Comparison of ENCODE assay signal across 8 cellular contexts in genomic region chr5:36090033-36090432, GRCh38. TPM values are rescaled to one million over a fixed set of nuclear protein-coding genes. Genes with fewer than 3 reads are reported as not detected.
DNase-seq lines count a peak whose midpoint lies in the region; ATAC-seq and TF ChIP-seq lines count a peak whose summit lies in the region.

No MANE protein-coding gene starts in this region.

- H3K9me3 ChIP-seq in left ventricle myocardium inferior (replicated peaks) (peaks cover 16% of the 10 kb centered on the region), heart left ventricle (peaks cover 0 to 16% (median 0%) of the 10 kb centered on the region in 12 donors), endodermal cell (ENCODE audit: control insufficient read depth, low read length) (peaks cover 8% of the 10 kb centered on the region), stomach (peaks cover 0 to 9% (median 4%) of the 10 kb centered on the region in 4 donors), gastroesophageal sphincter (peaks cover 0 to 11% (median 0%) of the 10 kb centered on the region in 3 donors)

- H3K36me3 Mint-ChIP-seq in endodermal cell (ENCODE audit: low read depth) = no peaks in the 10 kb centered on the region

- H3K36me3 ChIP-seq in left ventricle myocardium inferior = no peaks in the 10 kb centered on the region
- H3K36me3 ChIP-seq in heart left ventricle = no peaks in the 10 kb centered on the region
- no peaks in the 10 kb centered on the region for H3K36me3 ChIP-seq in endodermal cell (ENCODE audit: control insufficient read depth, insufficient read depth, low read length)
- no peaks in the 10 kb centered on the region for H3K36me3 ChIP-seq in stomach
- no peaks in the 10 kb centered on the region for H3K36me3 ChIP-seq in gastroesophageal sphincter

- peaks cover 2% of the 10 kb centered on the region for H3K27me3 Mint-ChIP-seq in endodermal cell (ENCODE audit: insufficient read depth)

- peak overlapping the region; percentile 53 for H3K27ac Mint-ChIP-seq in endodermal cell

- TF ChIP-seq EP300 in stomach (IDR thresholded peaks at IDR 0.05) (no peak), gastroesophageal sphincter (IDR thresholded peaks at IDR 0.05) (no peak)

- H3K27ac ChIP-seq in left ventricle myocardium inferior (replicated peaks) = no peak overlapping the region
- no peak overlapping the region for H3K27ac ChIP-seq in heart left ventricle
- H3K27ac ChIP-seq in endodermal cell (ENCODE audit: low read depth, low read length) = no peak overlapping the region
- no peak overlapping the region for H3K27ac ChIP-seq in stomach
- no peak overlapping the region for H3K27ac ChIP-seq in gastroesophageal sphincter

- TF ChIP-seq CTCF in left ventricle myocardium inferior (IDR thresholded peaks at IDR 0.05; ENCODE audit: borderline replicate concordance) = peak; percentile 13
- TF ChIP-seq CTCF in heart left ventricle (IDR thresholded peaks at IDR 0.05) = peak in 1 of 12 donors; percentile 2
- TF ChIP-seq CTCF in endodermal cell (conservative IDR thresholded peaks at IDR 0.05) = peak; percentile 78
- no peak for TF ChIP-seq CTCF in stomach (IDR thresholded peaks at IDR 0.05)
- TF ChIP-seq CTCF in gastroesophageal sphincter (IDR thresholded peaks at IDR 0.05) = no peak

- WGBS in heart left ventricle, 4 donors = 38 to 58% (median 45%) methylated on average over 1 of the region's 1 CpG
- WGBS in endodermal cell (ENCODE audit: insufficient coverage in 1 of 2, insufficient read length in 1 of 2), 2 experiments = 29 to 43% methylated on average over 1 of the region's 1 CpG
- WGBS in stomach, 5 donors = 30 to 52% (median 36%) methylated on average over 1 of the region's 1 CpG
- WGBS in gastroesophageal sphincter (ENCODE audit: low coverage in 1 of 2), 2 donors = 38 to 60% methylated on average over 1 of the region's 1 CpG

- TF ChIP-seq POLR2A in heart left ventricle (IDR thresholded peaks at IDR 0.05) (no peak), stomach (IDR thresholded peaks at IDR 0.05) (no peak), gastroesophageal sphincter (IDR thresholded peaks at IDR 0.05) (no peak)

- H3K27me3 ChIP-seq in left ventricle myocardium inferior (ENCODE audit: low read depth) = no peaks in the 10 kb centered on the region
- peaks cover 0 to 3% (median 0%) of the 10 kb centered on the region in 9 donors for H3K27me3 ChIP-seq in heart left ventricle
- H3K27me3 ChIP-seq in endodermal cell (ENCODE audit: control insufficient read depth, insufficient read depth, low read length, poor library complexity, severe bottlenecking) = no peaks in the 10 kb centered on the region
- no peaks in the 10 kb centered on the region for H3K27me3 ChIP-seq in stomach
- H3K27me3 ChIP-seq in gastroesophageal sphincter = no peaks in the 10 kb centered on the region

- ATAC-seq in heart left ventricle (no peak), HG02759 (IDR thresholded peaks at IDR 0.05; ENCODE audit: unreplicated experiment) (peak; percentile 78), gastroesophageal sphincter (no peak)

- H3K4me1 ChIP-seq in left ventricle myocardium inferior (no peaks in the 10 kb centered on the region), heart left ventricle (no peaks in the 10 kb centered on the region), endodermal cell (ENCODE audit: control insufficient read depth, insufficient read depth, low read length) (peaks cover 3% of the 10 kb centered on the region), stomach (no peaks in the 10 kb centered on the region), gastroesophageal sphincter (no peaks in the 10 kb centered on the region)

- no peak overlapping the region for H3K9ac ChIP-seq in endodermal cell (ENCODE audit: extremely low read depth, low read length, poor library complexity, severe bottlenecking)

- no peak overlapping the region for H3K4me3 Mint-ChIP-seq in endodermal cell

- DNase-seq in left ventricle myocardium inferior (no peak), heart left ventricle (no peak), NCI-H446 treated with DMSO at 0.1 percent for 48 hours (lab: John Stamatoyannopoulos, UW) (peak; percentile 16), endodermal cell (peak; percentile 87), stomach (no peak), KG1 (lab: John Stamatoyannopoulos, UW) (no peak)

- H3K4me3 ChIP-seq in left ventricle myocardium inferior (no peak overlapping the region), heart left ventricle (no peak overlapping the region), endodermal cell (ENCODE audit: low read length) (no peak overlapping the region), stomach (no peak overlapping the region), gastroesophageal sphincter (no peak overlapping the region)

- H3K4me1 Mint-ChIP-seq in endodermal cell = peaks cover 5% of the 10 kb centered on the region

- H3K9me3 Mint-ChIP-seq in endodermal cell = peaks cover 7% of the 10 kb centered on the region

- intact Hi-C loops in left ventricle myocardium inferior (cut with micrococcal nuclease) = no loop called here
- intact Hi-C loops in heart left ventricle (cut with DNase I) = no loop called here
- intact Hi-C loops in stomach (cut with DNase I; ENCODE audit: low total_unique reads) = no loop called here

RNA-seq across cellular contexts. Expression of gene UGT3A2, which starts 23.4 kb away (rescaled TPM):
- not detected for total RNA-seq in left ventricle myocardium inferior
- under 1 TPM in 1 of 9 donors, not detected in 8; 0.32 TPM for total RNA-seq in heart left ventricle
- not detected for polyA plus RNA-seq in heart left ventricle
- 10 to 100 TPM; 15.5 to 25.3 TPM for total RNA-seq in endodermal cell
- 5.1 TPM for polyA plus RNA-seq in endodermal cell (2013, experiment 1 of 2)
- polyA plus RNA-seq in endodermal cell (2013, experiment 2 of 2) = 6.0 TPM
- total RNA-seq in stomach = not detected
- 1 to 10 TPM in 1 of 3 donors, not detected in 2; 2.0 TPM for polyA plus RNA-seq in stomach
- total RNA-seq in gastroesophageal sphincter = not detected

Comparison
In these comparisons a context has a peak if more than half of its experiments do, and no peak if none do; other contexts are left out.
1. DNase-seq: peak in NCI-H446 treated with DMSO at 0.1 percent for 48 hours (single experiment) and endodermal cell (single experiment); none in left ventricle myocardium inferior (single experiment), heart left ventricle (0 of 5), stomach (single experiment) and KG1 (single experiment).
2. CTCF ChIP-seq: peak in left ventricle myocardium inferior (single experiment) and endodermal cell (single experiment); none in stomach (0 of 7) and gastroesophageal sphincter (0 of 4).
3. RNA of gene UGT3A2, which starts 23.4 kb away (total RNA-seq): 15.5 to 25.3 TPM in endodermal cell; not detected in left ventricle myocardium inferior (single experiment), 0.32 TPM in heart left ventricle, not detected in stomach and not detected in gastroesophageal sphincter; every median in the first group is over 10 times any median in the second.